In genomic region chr7:44145969-44146897, GRCh38 we compare ENCODE assay signal across 8 cellular contexts. TPM values are rescaled to one million over a fixed set of nuclear protein-coding genes. Genes with fewer than 3 reads are reported as not detected.
DNase-seq lines count a peak whose midpoint lies in the region; ATAC-seq and TF ChIP-seq lines count a peak whose summit lies in the region.

No MANE protein-coding gene starts in this region.

- H3K23ac ChIP-seq in H9 (ENCODE audit: insufficient read length, low read depth, low read length), result no peak overlapping the region

- no peaks in the 10 kb centered on the region for H4K20me1 ChIP-seq in H9 (ENCODE audit: control insufficient read depth, insufficient read depth, insufficient read length)

- no peak overlapping the region for H2AFZ ChIP-seq in H9 (ENCODE audit: low read length)

- peaks cover 9% of the 10 kb centered on the region for H3K23me2 ChIP-seq in H9 (ENCODE audit: insufficient read length, low read depth, low read length, poor library complexity, severe bottlenecking)

- no peak overlapping the region for H2BK20ac ChIP-seq in H9 (ENCODE audit: low read depth, low read length, poor library complexity, severe bottlenecking)

- no peaks in the 10 kb centered on the region for H3K36me3 ChIP-seq in kidney epithelial cell (ENCODE audit: control insufficient read depth, insufficient read depth, low read length)

- no peak overlapping the region for H3K9ac ChIP-seq in H9 (ENCODE audit: extremely low read depth, insufficient read length, low read length)

- H3K4me3 Mint-ChIP-seq in H9 (peak overlapping the region; percentile 65 to 85), chondrocyte (ENCODE audit: unreplicated experiment) (peak overlapping the region; percentile 62)

- no peak overlapping the region for H2BK15ac ChIP-seq in H9 (ENCODE audit: low read depth, low read length)

- H3K9me3 ChIP-seq in H9 (ENCODE audit: control insufficient read depth, low read depth, low read length), result no peaks in the 10 kb centered on the region

- no peak overlapping the region for H3K27ac ChIP-seq in H9 (ENCODE audit: insufficient read length, low read depth, low read length)

- H3K27ac Mint-ChIP-seq in H9 (no peak overlapping the region), chondrocyte (ENCODE audit: unreplicated experiment) (no peak overlapping the region)

- H3K36me3 Mint-ChIP-seq in H9 (ENCODE audit: insufficient read depth in 1 of 3, low read depth in 3 of 3) (no peaks in the 10 kb centered on the region), chondrocyte (ENCODE audit: low read depth) (no peaks in the 10 kb centered on the region)

- H3K4me1 Mint-ChIP-seq in H9, result peaks cover 14 to 27% of the 10 kb centered on the region in 2 experiments
- H3K4me1 Mint-ChIP-seq in chondrocyte (ENCODE audit: low read depth), result no peaks in the 10 kb centered on the region

- H3K79me2 ChIP-seq in H9 (ENCODE audit: insufficient read depth, low read length), result no peaks in the 10 kb centered on the region

- ATAC-seq in GM21717 (IDR thresholded peaks at IDR 0.05; ENCODE audit: unreplicated experiment) (no peak), GM19397 (IDR thresholded peaks at IDR 0.05; ENCODE audit: unreplicated experiment) (no peak)

- H3K4me2 ChIP-seq in H9 (ENCODE audit: insufficient read depth, insufficient read length, low read length), result peak overlapping the region; percentile 66

- H3K27me3 Mint-ChIP-seq in H9 (ENCODE audit: low read depth), result peaks cover 53% of the 10 kb centered on the region
- H3K27me3 Mint-ChIP-seq in chondrocyte (ENCODE audit: low read depth), result no peaks in the 10 kb centered on the region

- WGBS in H9 (ENCODE audit: extremely low coverage, insufficient read length, low lambda C conversion rate), result no CpG with 5 or more reads among the region's 65 CpGs

- no peak overlapping the region for H3T11ph ChIP-seq in H9 (ENCODE audit: low read length)

- H2BK12ac ChIP-seq in H9 (ENCODE audit: insufficient read length, low read depth, low read length), result no peak overlapping the region

- no peak overlapping the region for H4K91ac ChIP-seq in H9 (ENCODE audit: insufficient read length, low read depth, low read length)

- H4K5ac ChIP-seq in H9 (ENCODE audit: insufficient read length, low read depth, low read length), result no peak overlapping the region

- H2BK5ac ChIP-seq in H9 (ENCODE audit: insufficient read length, low read length), result no peak overlapping the region

- H3K4me1 ChIP-seq in H9 (ENCODE audit: insufficient read depth, low read length), result no peaks in the 10 kb centered on the region

- peak overlapping the region; percentile 60; the same call in 1 of the 2 replicates for H3K14ac ChIP-seq in H9 (ENCODE audit: insufficient read depth, low read length)

- no peak overlapping the region for H2AK5ac ChIP-seq in H9 (ENCODE audit: insufficient read length, low read length)

- DNase-seq in H9 (peak; percentile 96), chondrocyte (ENCODE audit: low spot score) (no peak), kidney epithelial cell (ENCODE audit: low read depth) (no peak), UCSD-AML1 (lab: John Stamatoyannopoulos, UW; ENCODE audit: unreplicated experiment) (no peak)
- peak; percentile 62 to 66 for DNase-seq in activated CD4-positive, alpha-beta T cell treated with anti-CD3 and anti-CD28 coated beads for 24 hours (ENCODE audit: low read depth in 2 of 2)
- peak; percentile 62 to 69 for DNase-seq in stimulated activated CD4-positive, alpha-beta T cell treated with anti-CD3 and anti-CD28 coated beads, Interleukin-1b, Interleukin-23, amount 100 ng/mL, for 4 hours (ENCODE audit: low read depth in 2 of 2)

- peaks cover 8% of the 10 kb centered on the region; the same call in 1 of the 2 replicates for H3K27me3 ChIP-seq in H9 (ENCODE audit: insufficient read depth, low read length)
- peaks cover 30% of the 10 kb centered on the region for H3K27me3 ChIP-seq in kidney epithelial cell (ENCODE audit: control insufficient read depth, insufficient read depth, low read length)

- TF ChIP-seq CTCF in H9 (conservative IDR thresholded peaks at IDR 0.05) (no peak), chondrocyte (IDR thresholded peaks at IDR 0.05) (no peak), kidney epithelial cell (IDR thresholded peaks at IDR 0.05; ENCODE audit: insufficient read depth, low read length, poor library complexity, severe bottlenecking) (no peak)

- H3K79me1 ChIP-seq in H9 (ENCODE audit: insufficient read depth, low read depth, low read length, poor library complexity, severe bottlenecking), result no peaks in the 10 kb centered on the region

- H3K4ac ChIP-seq in H9 (ENCODE audit: low read depth, low read length), result no peak overlapping the region

- H3K9me3 Mint-ChIP-seq in H9 (no peaks in the 10 kb centered on the region), chondrocyte (ENCODE audit: low read depth) (no peaks in the 10 kb centered on the region)

- peak overlapping the region; percentile 35 for H3K4me3 ChIP-seq in kidney epithelial cell (ENCODE audit: low read depth, low read length)

- no peak overlapping the region for H4K8ac ChIP-seq in H9 (replicated peaks; ENCODE audit: insufficient read length, low read depth, low read length)

- no peak overlapping the region for H2BK120ac ChIP-seq in H9 (ENCODE audit: low read depth, low read length, poor library complexity, severe bottlenecking)

- peak overlapping the region; percentile 58 for H3K18ac ChIP-seq in H9 (ENCODE audit: insufficient read length, low read depth, low read length)

- no peak overlapping the region for H3K56ac ChIP-seq in H9 (ENCODE audit: insufficient read length, low read depth, low read length)

RNA-seq across cellular contexts. Expression of gene MYL7, which starts 5.1 kb away (rescaled TPM):
- total RNA-seq in H9 (2021) (4.9 and 5.7 TPM in 2 replicates), chondrocyte (not detected in 3 replicates), kidney epithelial cell (1.2 and 3.0 TPM in 2 replicates)

RNA-seq across cellular contexts. Expression of gene POLD2, which starts 22.9 kb away (rescaled TPM):
- total RNA-seq in H9 (2021) (126 and 131 TPM in 2 replicates), chondrocyte (49.2 to 64.5 TPM (median 57.3 TPM) in 3 replicates), kidney epithelial cell (72.8 and 73.0 TPM in 2 replicates)

RNA-seq across cellular contexts. Expression of gene AEBP1, which starts 42.1 kb away (rescaled TPM):
- 49.1 and 49.3 TPM in 2 replicates for total RNA-seq in H9 (2021)
- 242 to 422 TPM (median 412 TPM) in 3 replicates for total RNA-seq in chondrocyte
- 81.1 and 82.8 TPM in 2 replicates for total RNA-seq in kidney epithelial cell

RNA-seq across cellular contexts. Expression of gene GCK, which starts 43.0 kb away (rescaled TPM):
- total RNA-seq in H9 (2021), result 0.90 and 0.98 TPM in 2 replicates
- 0.31 to 0.44 TPM (median 0.37 TPM) in 3 replicates for total RNA-seq in chondrocyte
- 0.75 and 2.3 TPM in 2 replicates for total RNA-seq in kidney epithelial cell

RNA-seq across cellular contexts. Expression of gene YKT6, which starts 54.5 kb away (rescaled TPM):
- total RNA-seq in H9 (2021) (104 and 105 TPM in 2 replicates), chondrocyte (126 to 133 TPM (median 131 TPM) in 3 replicates), kidney epithelial cell (124 and 128 TPM in 2 replicates)

Comparison
In these comparisons a context has a peak if more than half of its experiments do, and no peak if none do; other contexts are left out.
1. DNase-seq: peak in H9 (single experiment), activated CD4-positive, alpha-beta T cell treated with anti-CD3 and anti-CD28 coated beads for 24 hours (2 of 2) and stimulated activated CD4-positive, alpha-beta T cell treated with anti-CD3 and anti-CD28 coated beads, Interleukin-1b, Interleukin-23, amount 100 ng/mL, for 4 hours (2 of 2); none in chondrocyte (single experiment), kidney epithelial cell (single experiment) and UCSD-AML1 (single experiment).